ENCODE assay signal across 12 cellular contexts in genomic region chr7:40986351-40986873, GRCh38.
A peak's percentile ranks its signal among the peaks of the same experiment; 100 is the strongest.
DNase-seq lines count a peak whose midpoint lies in the region; ATAC-seq, FAIRE-seq and TF ChIP-seq lines count a peak whose summit lies in the region.
"Had no signal": no experiment of that assay in that cellular context is flagged by ENCODE, and none has a peak within 500 bp of the region (broad histone marks: within the 10 kb centered on the region; RNA-seq: fewer than 3 reads in every experiment).

No MANE protein-coding gene starts in this region.

- H3K79me2 ChIP-seq in HepG2 (ENCODE audit: insufficient read depth, low read length): no peaks in the 10 kb centered on the region
- H3K79me2 ChIP-seq: parathyroid adenoma had no signal

- TF ChIP-seq RAD21 in liver (IDR thresholded peaks at IDR 0.05) (peak; percentile 39 to 49), HepG2 (CRISPR knock-in tag; IDR thresholded peaks at IDR 0.05) (no peak)

- FAIRE-seq in HepG2 (lab: Jason Lieb, UNC): no peak

- TF ChIP-seq POLR2A in HepG2 (IDR thresholded peaks at IDR 0.05; ENCODE audit: insufficient read depth in 1 of 2, low read depth in 2 of 2, low read length in 2 of 2) (no peak), thyroid gland (IDR thresholded peaks at IDR 0.05) (no peak)

- CTCF ChIA-PET in HepG2 (lab: Yijun Ruan, JAX; ENCODE audit: low intra/inter-chr PET ratio, low total read pairs): no interaction called here

- H3K36me3 ChIP-seq in liver (ENCODE audit: control insufficient read depth in 4 of 4, insufficient read depth in 3 of 4, low read depth in 1 of 4, low read length in 3 of 4) (no peaks in the 10 kb centered on the region), HepG2 (replicated peaks in 1 of 2; ENCODE audit: control insufficient read depth in 1 of 2, insufficient read depth in 2 of 2, low read length in 2 of 2) (no peaks in the 10 kb centered on the region), thyroid gland (no peaks in the 10 kb centered on the region)
- H3K36me3 ChIP-seq: BE2C, vagina had no signal

- POLR2A ChIA-PET in HepG2 (lab: Yijun Ruan, JAX): no interaction called here

- no peak overlapping the region for H2AFZ ChIP-seq in HepG2 (ENCODE audit: low read length)
- H2AFZ ChIP-seq: parathyroid adenoma had no signal

- TF ChIP-seq EP300 in HepG2 (IDR thresholded peaks at IDR 0.05; ENCODE audit: low read depth in 2 of 2, low read length in 2 of 2) (no peak), HepG2 (CRISPR knock-in tag; IDR thresholded peaks at IDR 0.05; ENCODE audit: borderline replicate concordance) (no peak)

- intact Hi-C loops in HepG2 (cut with micrococcal nuclease; ENCODE audit: unreplicated experiment) (no loop called here), right cardiac atrium (cut with DNase I) (no loop called here), thyroid gland (cut with DNase I) (no loop called here)

- 26% methylated on average over 7 of the region's 7 CpGs for WGBS in liver
- under 1% methylated on average over 7 of the region's 7 CpGs for WGBS in HepG2 (ENCODE audit: low lambda C conversion rate)
- 42% methylated on average over 7 of the region's 7 CpGs for WGBS in right cardiac atrium
- 76 to 82% methylated on average over 7 of the region's 7 CpGs for WGBS in thyroid gland, 2 donors

- ATAC-seq in HepG2: no peak
- ATAC-seq in right cardiac atrium: peak; percentile 88 to 93
- ATAC-seq in HG02852 (IDR thresholded peaks at IDR 0.05; ENCODE audit: unreplicated experiment): no peak
- no peak for ATAC-seq in HG03159 (IDR thresholded peaks at IDR 0.05; ENCODE audit: unreplicated experiment)

- H3K4me1 ChIP-seq in liver (ENCODE audit: control insufficient read depth in 4 of 4, insufficient read depth in 4 of 4, low read length in 3 of 4): peaks cover 0 to 3% (median 0%) of the 10 kb centered on the region in 4 donors
- H3K4me1 ChIP-seq in HepG2 (ENCODE audit: insufficient read depth, low read length): no peaks in the 10 kb centered on the region
- H3K4me1 ChIP-seq in right cardiac atrium (ENCODE audit: control insufficient read depth, insufficient read depth, low read length): no peaks in the 10 kb centered on the region
- no peaks in the 10 kb centered on the region for H3K4me1 ChIP-seq in thyroid gland
- H3K4me1 ChIP-seq: BE2C, parathyroid adenoma, vagina had no signal

- H3K27me3 ChIP-seq in liver (ENCODE audit: control insufficient read depth in 4 of 4, insufficient read depth in 4 of 4, low read length in 3 of 4) (no peaks in the 10 kb centered on the region), HepG2 (ENCODE audit: control insufficient read depth in 1 of 2, insufficient read depth in 2 of 2, low read length in 2 of 2) (no peaks in the 10 kb centered on the region), right cardiac atrium (ENCODE audit: control insufficient read depth, insufficient read depth) (no peaks in the 10 kb centered on the region), thyroid gland (no peaks in the 10 kb centered on the region)
- H3K27me3 ChIP-seq: BE2C, vagina had no signal

- H3K27ac ChIP-seq in liver (ENCODE audit: low read depth in 1 of 2, low read length in 2 of 2) (no peak overlapping the region), HepG2 (ENCODE audit: extremely low read length, insufficient read depth, low read length) (no peak overlapping the region), right cardiac atrium (ENCODE audit: low read length) (no peak overlapping the region), thyroid gland (no peak overlapping the region)
- H3K27ac ChIP-seq: parathyroid adenoma, vagina had no signal

- no peaks in the 10 kb centered on the region for H4K20me1 ChIP-seq in HepG2 (ENCODE audit: insufficient read depth, low read length)

- in situ Hi-C loops in HepG2 (cut with HindIII; ENCODE audit: extremely low pct_ligation_motif_present, low pct_unique_long_range_greater_than_20kb): no loop called here

- DNase-seq in HepG2 (ENCODE audit: low spot score) (no peak), amniotic epithelial cell (ENCODE audit: low read depth) (peak; percentile 94), right cardiac atrium (no peak), thyroid gland (no peak), NCI-H1048 (lab: John Stamatoyannopoulos, UW) (no peak)
- DNase-seq: activated CD8-positive, alpha-beta memory T cell treated with anti-CD3 and anti-CD28 coated beads, Interleukin-2, amount 50 U/mL, for 48 hours; BE2C had no signal

- TF ChIP-seq CTCF in liver (IDR thresholded peaks at IDR 0.05; ENCODE audit: low read depth, low read length, missing input control) (no peak), HepG2 (CRISPR knock-in tag; IDR thresholded peaks at IDR 0.05) (no peak), thyroid gland (IDR thresholded peaks at IDR 0.05) (no peak)

- H3K4me2 ChIP-seq in HepG2 (ENCODE audit: low read depth, low read length): no peak overlapping the region

- no peak overlapping the region for H3K9ac ChIP-seq in liver (ENCODE audit: low read depth in 1 of 2, low read length in 2 of 2)
- no peak overlapping the region for H3K9ac ChIP-seq in HepG2 (ENCODE audit: insufficient read depth, low read depth, low read length)
- H3K9ac ChIP-seq: parathyroid adenoma had no signal

- no TSS peak for BruUV-seq in HepG2 (replicated peaks; lab: Mats Ljungman, UMichigan)

- H3K4me3 ChIP-seq in liver (ENCODE audit: low read depth in 1 of 3, low read length in 3 of 3) (no peak overlapping the region), HepG2 (replicated peaks in 1 of 3; ENCODE audit: insufficient read depth in 1 of 3, low read depth in 2 of 3, low read length in 3 of 3) (no peak overlapping the region), right cardiac atrium (ENCODE audit: low read length) (no peak overlapping the region), thyroid gland (replicated peaks in 1 of 3) (no peak overlapping the region)
- H3K4me3 ChIP-seq: vagina had no signal

- H3K9me3 ChIP-seq in liver (ENCODE audit: control insufficient read depth in 4 of 4, low read length in 3 of 4) (no peaks in the 10 kb centered on the region), HepG2 (ENCODE audit: low read length) (no peaks in the 10 kb centered on the region), right cardiac atrium (ENCODE audit: control insufficient read depth, low read length) (no peaks in the 10 kb centered on the region), thyroid gland (no peaks in the 10 kb centered on the region)
- H3K9me3 ChIP-seq: BE2C, vagina had no signal

TF ChIP-seq in liver, 16 proteins besides CTCF, POLR2A, EP300 and RAD21 (continues in another document):
- TF ChIP-seq RXRA (IDR thresholded peaks at IDR 0.05): peak; percentile 68 to 80
- TF ChIP-seq SP1 (IDR thresholded peaks at IDR 0.05): peak; percentile 62
- peak; percentile 75 for TF ChIP-seq ATF3 (IDR thresholded peaks at IDR 0.05)
- TF ChIP-seq HNF4A (conservative IDR thresholded peaks at IDR 0.05): peak; percentile 48 to 60
- TF ChIP-seq HNF4G (IDR thresholded peaks at IDR 0.05): peak; percentile 18
- TF ChIP-seq FOXA1 (IDR thresholded peaks at IDR 0.05): peak; percentile 12

TF ChIP-seq in HepG2, 621 proteins besides CTCF, POLR2A, EP300 and RAD21:
- TF ChIP-seq ARID2 (CRISPR knock-in tag; IDR thresholded peaks at IDR 0.05; ENCODE audit: borderline replicate concordance) (no peak), ATF4 (CRISPR knock-in tag; IDR thresholded peaks at IDR 0.05) (peak in 1 of 2 experiments; percentile 55; a peak in 2 of 4 replicates)

Comparison
In these comparisons a context has a peak if more than half of its experiments do, and no peak if none do; other contexts are left out.
1. ATAC-seq: peak in right cardiac atrium (2 of 2); none in HepG2 (single experiment), HG02852 (single experiment) and HG03159 (single experiment).